Comparison of ENCODE assay signal across 16 cellular contexts in genomic region chr2:189008555-189009312, GRCh38. TPM values are rescaled to one million over a fixed set of nuclear protein-coding genes. Genes with fewer than 3 reads are reported as not detected.
"Had no signal": no experiment of that assay in that cellular context is flagged by ENCODE, and none has a peak within 500 bp of the region (broad histone marks: within the 10 kb centered on the region; RNA-seq: fewer than 3 reads in every experiment).

No MANE protein-coding gene starts in this region.

- H3K4me1 ChIP-seq: colonic mucosa, transverse colon had no signal

- FAIRE-seq: astrocyte, endothelial cell of umbilical vein had no signal

- H3K27me3 ChIP-seq: colonic mucosa, transverse colon had no signal

- H3K9me3 ChIP-seq: colonic mucosa, transverse colon had no signal

- H3K27ac Mint-ChIP-seq: activated CD8-positive, alpha-beta T cell treated with anti-CD3 and anti-CD28 coated beads for 36 hours; activated T-helper 1 cell treated with anti-CD3 and anti-CD28 coated beads, Interleukin-12 subunit alpha, Interleukin-12 subunit beta, Interleukin-2, Interleukin-4 antibody, amounts not matched to agents 30 ng/mL and 10 ng/mL and 1 ng/mL, durations not matched to agents 14 hours and 24 hours and 36 hours; memory B cell; stimulated activated effector memory CD8-positive, alpha-beta T cell treated with anti-CD3 and anti-CD28 coated beads, Interleukin-12 subunit alpha, Interleukin-12 subunit beta, amount 100 ng/mL, for 72 hours had no signal

- H3K27ac ChIP-seq: colonic mucosa, transverse colon, VCaP had no signal

- H3K4me3 Mint-ChIP-seq: activated CD8-positive, alpha-beta T cell treated with anti-CD3 and anti-CD28 coated beads for 36 hours; activated T-helper 1 cell treated with anti-CD3 and anti-CD28 coated beads, Interleukin-12 subunit alpha, Interleukin-12 subunit beta, Interleukin-2, Interleukin-4 antibody, amounts not matched to agents 30 ng/mL and 10 ng/mL and 1 ng/mL, durations not matched to agents 14 hours and 24 hours and 36 hours; memory B cell; stimulated activated effector memory CD8-positive, alpha-beta T cell treated with anti-CD3 and anti-CD28 coated beads, Interleukin-12 subunit alpha, Interleukin-12 subunit beta, amount 100 ng/mL, for 72 hours had no signal

- H3K36me3 Mint-ChIP-seq: memory B cell; stimulated activated effector memory CD8-positive, alpha-beta T cell treated with anti-CD3 and anti-CD28 coated beads, Interleukin-12 subunit alpha, Interleukin-12 subunit beta, amount 100 ng/mL, for 72 hours had no signal

- H3K36me3 ChIP-seq: colonic mucosa had no signal

- H3K4me1 Mint-ChIP-seq: memory B cell; stimulated activated effector memory CD8-positive, alpha-beta T cell treated with anti-CD3 and anti-CD28 coated beads, Interleukin-12 subunit alpha, Interleukin-12 subunit beta, amount 100 ng/mL, for 72 hours had no signal

- DNase-seq: activated CD4-positive, alpha-beta T cell treated with anti-CD3 and anti-CD28 coated beads for 4 hours; activated CD8-positive, alpha-beta memory T cell treated with anti-CD3 and anti-CD28 coated beads, Interleukin-2, amount 50 U/mL, for 48 hours; activated CD8-positive, alpha-beta T cell treated with anti-CD3 and anti-CD28 coated beads for 36 hours; activated naive CD4-positive, alpha-beta T cell; colonic mucosa; foreskin melanocyte; head of caudate nucleus; right cardiac atrium; SW 1271; transverse colon had no signal

- H3K4me3 ChIP-seq: colonic mucosa, transverse colon had no signal

- H3K27me3 Mint-ChIP-seq: memory B cell had no signal

- ATAC-seq: activated CD8-positive, alpha-beta T cell treated with anti-CD3 and anti-CD28 coated beads for 36 hours; right cardiac atrium; stimulated activated effector memory CD8-positive, alpha-beta T cell treated with anti-CD3 and anti-CD28 coated beads, Interleukin-12 subunit alpha, Interleukin-12 subunit beta, amount 100 ng/mL, for 72 hours had no signal

- H3K9me3 Mint-ChIP-seq: activated CD8-positive, alpha-beta T cell treated with anti-CD3 and anti-CD28 coated beads for 36 hours; activated T-helper 1 cell treated with anti-CD3 and anti-CD28 coated beads, Interleukin-12 subunit alpha, Interleukin-12 subunit beta, Interleukin-2, Interleukin-4 antibody, amounts not matched to agents 30 ng/mL and 10 ng/mL and 1 ng/mL, durations not matched to agents 14 hours and 24 hours and 36 hours; memory B cell; stimulated activated effector memory CD8-positive, alpha-beta T cell treated with anti-CD3 and anti-CD28 coated beads, Interleukin-12 subunit alpha, Interleukin-12 subunit beta, amount 100 ng/mL, for 72 hours had no signal

RNA-seq across cellular contexts. Expression of gene COL3A1, which starts 34.6 kb away (rescaled TPM):
- total RNA-seq: activated CD8-positive, alpha-beta T cell treated with anti-CD3 and anti-CD28 coated beads for 36 hours had no signal
